21 cellular contexts compared by ENCODE assay signal in the genomic region with DNA sequence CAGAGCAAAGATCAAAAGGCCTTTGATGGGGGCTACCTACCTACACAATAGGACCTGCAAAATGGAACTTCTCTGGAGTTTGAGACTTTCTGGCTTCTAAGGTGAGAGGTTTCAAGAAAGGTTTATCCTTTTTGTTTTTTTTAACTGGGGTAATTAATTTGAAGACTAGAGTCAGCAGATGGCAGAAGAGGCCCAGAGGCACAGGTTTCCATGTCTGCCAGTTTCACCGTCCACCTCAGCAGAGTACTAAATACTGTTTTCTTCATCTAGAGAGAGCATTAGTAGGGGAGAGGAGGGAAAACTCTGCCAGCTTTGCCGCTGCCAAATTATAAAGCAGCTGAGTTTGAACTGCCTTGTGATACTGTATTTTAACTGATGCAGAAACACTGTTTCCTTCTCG.
A peak's percentile ranks its signal among the peaks of the same experiment; 100 is the strongest.
DNase-seq lines count a peak whose midpoint lies in the region; ATAC-seq, FAIRE-seq and TF ChIP-seq lines count a peak whose summit lies in the region.
"Had no signal": no experiment of that assay in that cellular context is flagged by ENCODE, and none has a peak within 500 bp of the region (broad histone marks: within the 10 kb centered on the region; RNA-seq: fewer than 3 reads in every experiment).

No MANE protein-coding gene starts in this region.

- H4K20me1 ChIP-seq in GM23338 (replicated peaks; ENCODE audit: insufficient read depth) (peaks cover 5% of the 10 kb centered on the region; the same call in 1 of the 2 replicates), keratinocyte (ENCODE audit: control insufficient read depth, extremely low read depth, insufficient read depth, low read length) (no peaks in the 10 kb centered on the region)

- POLR2A ChIA-PET in WTC11 (lab: Charles Lee), result no interaction called here

- no peak overlapping the region for H3K27ac ChIP-seq in GM23338 (ENCODE audit: low read depth)
- no peak overlapping the region for H3K27ac ChIP-seq in keratinocyte (ENCODE audit: control insufficient read depth, insufficient read depth, low read length)
- H3K27ac ChIP-seq: esophagus muscularis mucosa, parathyroid adenoma had no signal

- no peak overlapping the region for H2AFZ ChIP-seq in GM23338
- H2AFZ ChIP-seq in keratinocyte (ENCODE audit: control insufficient read depth, low read length), result no peak overlapping the region
- H2AFZ ChIP-seq: parathyroid adenoma had no signal

- H3K9me2 ChIP-seq in GM23338 (ENCODE audit: insufficient read depth), result no peaks in the 10 kb centered on the region

- dilution Hi-C loops in keratinocyte (cut with MboI; ENCODE audit: extremely low pct_ligation_motif_present, low sequenced_read_pairs), result no loop called here

- H3K9me1 ChIP-seq in keratinocyte (ENCODE audit: control insufficient read depth, extremely low read depth, insufficient read depth, low read length), result peaks cover 3% of the 10 kb centered on the region

- H3K9me3 ChIP-seq in keratinocyte (ENCODE audit: control insufficient read depth, low read depth, low read length), result no peaks in the 10 kb centered on the region
- H3K9me3 ChIP-seq: esophagus muscularis mucosa had no signal

- H3K9ac ChIP-seq in keratinocyte (ENCODE audit: control insufficient read depth, extremely low read depth, insufficient read depth, low read length), result no peak overlapping the region
- H3K9ac ChIP-seq: parathyroid adenoma had no signal

- CTCF ChIA-PET in WTC11 (lab: Charles Lee), result no interaction called here

- intact Hi-C loops in activated T-helper 1 cell treated with anti-CD3 and anti-CD28 coated beads, Interleukin-12 subunit alpha, Interleukin-12 subunit beta, Interleukin-2, Interleukin-4 antibody, amounts not matched to agents 30 ng/mL and 10 ng/mL and 1 ng/mL, durations not matched to agents 14 hours and 24 hours and 36 hours (cut with micrococcal nuclease), result no loop called here

- no peak overlapping the region for H3K4me3 ChIP-seq in AG10803 (ENCODE audit: low read length)
- no peak overlapping the region for H3K4me3 ChIP-seq in GM23338
- no peak overlapping the region for H3K4me3 ChIP-seq in keratinocyte (ENCODE audit: control insufficient read depth in 2 of 3, extremely low read depth in 1 of 3, insufficient read depth in 2 of 3, low read depth in 1 of 3, low read length in 3 of 3)
- H3K4me3 ChIP-seq: esophagus muscularis mucosa had no signal

- H3K27me3 Mint-ChIP-seq in GM23338 (ENCODE audit: insufficient read depth, low read depth, poor library complexity) (peaks cover 2% of the 10 kb centered on the region), WTC11 (ENCODE audit: low read depth) (no peaks in the 10 kb centered on the region)
- H3K27me3 Mint-ChIP-seq in activated T-helper 1 cell treated with anti-CD3 and anti-CD28 coated beads, Interleukin-12 subunit alpha, Interleukin-12 subunit beta, Interleukin-2, Interleukin-4 antibody, amounts not matched to agents 30 ng/mL and 10 ng/mL and 1 ng/mL, durations not matched to agents 14 hours and 24 hours and 36 hours (ENCODE audit: insufficient read depth), result no peaks in the 10 kb centered on the region
- H3K27me3 Mint-ChIP-seq: activated naive CD4-positive, alpha-beta T cell treated with anti-CD3 and anti-CD28 coated beads, Interleukin-2, amount 50 U/mL, for 24 hours; naive thymus-derived CD4-positive, alpha-beta T cell; stimulated activated naive B cell treated with anti-CD40 and anti-IgM and Interleukin-4, amounts not matched to agents 10 μg/mL and 1 μg/mL and 100 μg/mL, for 72 hours had no signal

- DNase-seq in AG10803 (ENCODE audit: low read depth) (no peak), GM23338 (ENCODE audit: low spot score) (no peak), WTC11 (ENCODE audit: low spot score) (no peak), keratinocyte (ENCODE audit: low read depth, low spot score) (no peak), urothelium cell line (ENCODE audit: low spot score) (no peak), A172 (ENCODE audit: low spot score) (no peak), AG08395 (ENCODE audit: low spot score) (no peak)
- DNase-seq in activated T-helper 1 cell treated with anti-CD3 and anti-CD28 coated beads, Interleukin-12 subunit alpha, Interleukin-12 subunit beta, Interleukin-2, Interleukin-4 antibody, amounts not matched to agents 30 ng/mL and 10 ng/mL and 1 ng/mL, durations not matched to agents 14 hours and 24 hours and 36 hours (ENCODE audit: low spot score), result no peak
- DNase-seq: activated T-cell treated with anti-CD3 and anti-CD28 coated beads, Interleukin-2, amount 50 U/mL, for 72 hours; aorta; CD8-positive, alpha-beta T cell; DND-41; HCEC 1CT; left colon; naive thymus-derived CD4-positive, alpha-beta T cell; NCI-H1694; RPMI8226; stimulated activated naive B cell treated with anti-CD40 and anti-IgM and Interleukin-4, amounts not matched to agents 10 μg/mL and 1 μg/mL and 100 μg/mL, for 72 hours had no signal

- no peaks in the 10 kb centered on the region for H3K36me3 ChIP-seq in GM23338 (ENCODE audit: insufficient read depth)
- H3K36me3 ChIP-seq in keratinocyte (ENCODE audit: control insufficient read depth in 2 of 2, extremely low read depth in 1 of 2, insufficient read depth in 2 of 2, low read length in 2 of 2), result peaks cover 3 to 5% of the 10 kb centered on the region in 2 experiments

- H3K9me3 Mint-ChIP-seq in GM23338 (no peaks in the 10 kb centered on the region), WTC11 (no peaks in the 10 kb centered on the region)
- no peaks in the 10 kb centered on the region for H3K9me3 Mint-ChIP-seq in activated T-helper 1 cell treated with anti-CD3 and anti-CD28 coated beads, Interleukin-12 subunit alpha, Interleukin-12 subunit beta, Interleukin-2, Interleukin-4 antibody, amounts not matched to agents 30 ng/mL and 10 ng/mL and 1 ng/mL, durations not matched to agents 14 hours and 24 hours and 36 hours
- H3K9me3 Mint-ChIP-seq: activated naive CD4-positive, alpha-beta T cell treated with anti-CD3 and anti-CD28 coated beads, Interleukin-2, amount 50 U/mL, for 24 hours; activated T-cell treated with anti-CD3 and anti-CD28 coated beads, Interleukin-2, amount 50 U/mL, for 72 hours; CD8-positive, alpha-beta T cell; naive thymus-derived CD4-positive, alpha-beta T cell; stimulated activated naive B cell treated with anti-CD40 and anti-IgM and Interleukin-4, amounts not matched to agents 10 μg/mL and 1 μg/mL and 100 μg/mL, for 72 hours had no signal

- H3K4me1 ChIP-seq in GM23338 (ENCODE audit: insufficient read depth), result peaks cover 24% of the 10 kb centered on the region
- peaks cover 15% of the 10 kb centered on the region for H3K4me1 ChIP-seq in keratinocyte (ENCODE audit: control insufficient read depth, extremely low read depth, insufficient read depth, low read length)
- H3K4me1 ChIP-seq: parathyroid adenoma had no signal

- H3K4me3 Mint-ChIP-seq in GM23338 (no peak overlapping the region), WTC11 (no peak overlapping the region)
- H3K4me3 Mint-ChIP-seq in activated T-helper 1 cell treated with anti-CD3 and anti-CD28 coated beads, Interleukin-12 subunit alpha, Interleukin-12 subunit beta, Interleukin-2, Interleukin-4 antibody, amounts not matched to agents 30 ng/mL and 10 ng/mL and 1 ng/mL, durations not matched to agents 14 hours and 24 hours and 36 hours, result no peak overlapping the region
- H3K4me3 Mint-ChIP-seq: activated naive CD4-positive, alpha-beta T cell treated with anti-CD3 and anti-CD28 coated beads, Interleukin-2, amount 50 U/mL, for 24 hours; activated T-cell treated with anti-CD3 and anti-CD28 coated beads, Interleukin-2, amount 50 U/mL, for 72 hours; CD8-positive, alpha-beta T cell; naive thymus-derived CD4-positive, alpha-beta T cell; stimulated activated naive B cell treated with anti-CD40 and anti-IgM and Interleukin-4, amounts not matched to agents 10 μg/mL and 1 μg/mL and 100 μg/mL, for 72 hours had no signal

- peak; percentile 19; the same call in 1 of the 3 replicates for ATAC-seq in GM23338
- peak; percentile 11; the same call in 1 of the 2 replicates for ATAC-seq in WTC11
- ATAC-seq: activated T-cell treated with anti-CD3 and anti-CD28 coated beads, Interleukin-2, amount 50 U/mL, for 72 hours; CD8-positive, alpha-beta T cell; left colon; naive thymus-derived CD4-positive, alpha-beta T cell; stimulated activated naive B cell treated with anti-CD40 and anti-IgM and Interleukin-4, amounts not matched to agents 10 μg/mL and 1 μg/mL and 100 μg/mL, for 72 hours had no signal

- H3K4me2 ChIP-seq in GM23338 (no peak overlapping the region), keratinocyte (ENCODE audit: control insufficient read depth, extremely low read depth, insufficient read depth, low read depth, low read length) (no peak overlapping the region)

- H3K27me3 ChIP-seq in GM23338 (ENCODE audit: insufficient read depth) (no peaks in the 10 kb centered on the region), keratinocyte (ENCODE audit: control insufficient read depth, extremely low read depth, insufficient read depth, low read length) (no peaks in the 10 kb centered on the region)
- H3K27me3 ChIP-seq: esophagus muscularis mucosa had no signal

- H3K36me3 Mint-ChIP-seq in GM23338 (ENCODE audit: low read depth) (peaks cover 15% of the 10 kb centered on the region), WTC11 (peaks cover 15% of the 10 kb centered on the region)
- peaks cover 4% of the 10 kb centered on the region for H3K36me3 Mint-ChIP-seq in activated T-helper 1 cell treated with anti-CD3 and anti-CD28 coated beads, Interleukin-12 subunit alpha, Interleukin-12 subunit beta, Interleukin-2, Interleukin-4 antibody, amounts not matched to agents 30 ng/mL and 10 ng/mL and 1 ng/mL, durations not matched to agents 14 hours and 24 hours and 36 hours (ENCODE audit: low read depth)

- FAIRE-seq in keratinocyte (lab: Jason Lieb, UNC) (no peak), urothelium cell line (lab: Jason Lieb, UNC) (no peak)

- no peaks in the 10 kb centered on the region for H3F3A ChIP-seq in GM23338 (replicated peaks; ENCODE audit: low read depth)

- H3K27ac Mint-ChIP-seq in GM23338, result no peak overlapping the region
- no peak overlapping the region for H3K27ac Mint-ChIP-seq in WTC11
- no peak overlapping the region for H3K27ac Mint-ChIP-seq in activated T-helper 1 cell treated with anti-CD3 and anti-CD28 coated beads, Interleukin-12 subunit alpha, Interleukin-12 subunit beta, Interleukin-2, Interleukin-4 antibody, amounts not matched to agents 30 ng/mL and 10 ng/mL and 1 ng/mL, durations not matched to agents 14 hours and 24 hours and 36 hours
- H3K27ac Mint-ChIP-seq: activated naive CD4-positive, alpha-beta T cell treated with anti-CD3 and anti-CD28 coated beads, Interleukin-2, amount 50 U/mL, for 24 hours; activated T-cell treated with anti-CD3 and anti-CD28 coated beads, Interleukin-2, amount 50 U/mL, for 72 hours; CD8-positive, alpha-beta T cell; stimulated activated naive B cell treated with anti-CD40 and anti-IgM and Interleukin-4, amounts not matched to agents 10 μg/mL and 1 μg/mL and 100 μg/mL, for 72 hours had no signal

- H3K4me1 Mint-ChIP-seq in GM23338 (peaks cover 38% of the 10 kb centered on the region; the same call in 2 of the 3 replicates), WTC11 (peaks cover 39% of the 10 kb centered on the region)
- H3K4me1 Mint-ChIP-seq in activated T-helper 1 cell treated with anti-CD3 and anti-CD28 coated beads, Interleukin-12 subunit alpha, Interleukin-12 subunit beta, Interleukin-2, Interleukin-4 antibody, amounts not matched to agents 30 ng/mL and 10 ng/mL and 1 ng/mL, durations not matched to agents 14 hours and 24 hours and 36 hours (ENCODE audit: low read depth), result no peaks in the 10 kb centered on the region
- H3K4me1 Mint-ChIP-seq: activated naive CD4-positive, alpha-beta T cell treated with anti-CD3 and anti-CD28 coated beads, Interleukin-2, amount 50 U/mL, for 24 hours; stimulated activated naive B cell treated with anti-CD40 and anti-IgM and Interleukin-4, amounts not matched to agents 10 μg/mL and 1 μg/mL and 100 μg/mL, for 72 hours had no signal

- no peaks in the 10 kb centered on the region for H3K79me2 ChIP-seq in GM23338 (replicated peaks; ENCODE audit: insufficient read depth)
- H3K79me2 ChIP-seq in keratinocyte (ENCODE audit: control insufficient read depth, insufficient read depth, low read length), result no peaks in the 10 kb centered on the region
- H3K79me2 ChIP-seq: parathyroid adenoma had no signal

- 0 out of 2 replicates have a peak, but pooled peaks have one; percentile 6 for TF ChIP-seq CTCF in AG10803 (conservative IDR thresholded peaks at IDR 0.05; ENCODE audit: low read length)
- TF ChIP-seq CTCF in GM23338 (conservative IDR thresholded peaks at IDR 0.05; ENCODE audit: low read depth in 2 of 2), result peak in 1 of 2 experiments; percentile 20; a peak in 1 of 4 replicates
- TF ChIP-seq CTCF in WTC11 (IDR thresholded peaks at IDR 0.05), result no peak
- TF ChIP-seq CTCF in keratinocyte (optimal IDR thresholded peaks at IDR 0.05 in 1 of 3, IDR thresholded peaks at IDR 0.05 in 1 of 3, conservative IDR thresholded peaks at IDR 0.05 in 1 of 3; ENCODE audit: extremely low read depth in 1 of 3, insufficient read depth in 2 of 3, low read length in 3 of 3), result peak in 2 of 3 experiments; percentile 18 to 24
